Comparison of ENCODE assay signal across 7 cellular contexts in genomic region chr3:157248590-157249425, GRCh38.
A peak's percentile ranks its signal among the peaks of the same experiment; 100 is the strongest.
DNase-seq lines count a peak whose midpoint lies in the region; ATAC-seq and TF ChIP-seq lines count a peak whose summit lies in the region.

No MANE protein-coding gene starts in this region.

- no peak overlapping the region for H3K4me3 ChIP-seq in adrenal gland
- H3K4me3 ChIP-seq in uterus: no peak overlapping the region
- no peak overlapping the region for H3K4me3 ChIP-seq in BE2C (ENCODE audit: low read depth, low read length)

- no peak for ATAC-seq in GM18502 (IDR thresholded peaks at IDR 0.05; ENCODE audit: poor library complexity, unreplicated experiment)

- WGBS in adrenal gland, 4 donors: 41 to 51% (median 42%) methylated on average over 5 of the region's 5 CpGs

- TF ChIP-seq POLR2A in adrenal gland (IDR thresholded peaks at IDR 0.05): no peak
- TF ChIP-seq POLR2A in uterus (IDR thresholded peaks at IDR 0.05): no peak

- peak in 1 of 6 experiments; percentile 15 for TF ChIP-seq CTCF in adrenal gland (IDR thresholded peaks at IDR 0.05)
- TF ChIP-seq CTCF in uterus (IDR thresholded peaks at IDR 0.05): no peak
- TF ChIP-seq CTCF in BE2C (IDR thresholded peaks at IDR 0.05; ENCODE audit: low read depth, low read length): no peak

- peak; percentile 28 for DNase-seq in KBM-7
- peak; percentile 46 to 76 (median 62) for DNase-seq in adrenal gland
- DNase-seq in hepatic stellate cell (ENCODE audit: low spot score): peak; percentile 53
- peak; percentile 94 for DNase-seq in superior temporal gyrus (ENCODE audit: extremely low spot score)
- no peak for DNase-seq in uterus
- no peak for DNase-seq in BE2C

- H3K4me1 ChIP-seq in adrenal gland (replicated peaks in 1 of 2) (peaks cover 7 to 26% of the 10 kb centered on the region in 2 donors), uterus (no peaks in the 10 kb centered on the region), BE2C (no peaks in the 10 kb centered on the region)

- in situ Hi-C loops in KBM-7 (cut with MboI; ENCODE audit: low pct_unique_long_range_greater_than_20kb, low sequenced_read_pairs): no loop called here

- no peaks in the 10 kb centered on the region for H3K27me3 ChIP-seq in adrenal gland
- H3K27me3 ChIP-seq in uterus: no peaks in the 10 kb centered on the region
- 0 out of 2 replicates have a peak, but pooled peaks cover 8% of the 10 kb centered on the region for H3K27me3 ChIP-seq in BE2C

- H3K9me3 ChIP-seq in adrenal gland (replicated peaks in 1 of 3) (no peaks in the 10 kb centered on the region), uterus (no peaks in the 10 kb centered on the region), BE2C (no peaks in the 10 kb centered on the region)

- H3K27ac ChIP-seq in adrenal gland: peak overlapping the region in 4 of 5 donors; percentile 61 to 84 (median 80)
- peak overlapping the region in 1 of 2 donors; percentile 48 for H3K27ac ChIP-seq in uterus

- no peaks in the 10 kb centered on the region for H3K36me3 ChIP-seq in adrenal gland (replicated peaks in 1 of 2)
- no peaks in the 10 kb centered on the region for H3K36me3 ChIP-seq in uterus
- H3K36me3 ChIP-seq in BE2C: no peaks in the 10 kb centered on the region

- intact Hi-C loops in adrenal gland (cut with DNase I) (no loop called here), uterus (cut with DNase I; ENCODE audit: low total_unique reads) (no loop called here)

Comparison
In these comparisons a context has a peak if more than half of its experiments do, and no peak if none do; other contexts are left out.
1. DNase-seq: peak in KBM-7 (single experiment), adrenal gland (7 of 7), hepatic stellate cell (single experiment) and superior temporal gyrus (single experiment); none in uterus (0 of 2) and BE2C (single experiment).